ENCODE assay signal across 16 cellular contexts in genomic region chr13:26897706-26898550, GRCh38.
"Had no signal": no experiment of that assay in that cellular context is flagged by ENCODE, and none has a peak within 500 bp of the region (broad histone marks: within the 10 kb centered on the region; RNA-seq: fewer than 3 reads in every experiment).

No MANE protein-coding gene starts in this region.

- ATAC-seq: activated CD4-positive, alpha-beta T cell treated with anti-CD3 and anti-CD28 coated beads for 36 hours; activated CD8-positive, alpha-beta memory T cell treated with anti-CD3 and anti-CD28 coated beads, Interleukin-2, amount 10 ng/mL, durations not matched to agents 7 days and 5 days; body of pancreas; left lung; psoas muscle; right lobe of liver had no signal

- H3K36me3 ChIP-seq: left lung, ovary, right lobe of liver, stomach had no signal

- H3K9me3 Mint-ChIP-seq: activated CD4-positive, alpha-beta memory T cell treated with anti-CD3 and anti-CD28 coated beads for 36 hours; activated naive CD8-positive, alpha-beta T cell treated with anti-CD3 and anti-CD28 coated beads, Interleukin-2, amount 10 ng/mL, durations not matched to agents 7 days and 5 days; type B pancreatic cell had no signal

- H3K4me3 Mint-ChIP-seq: activated CD4-positive, alpha-beta memory T cell treated with anti-CD3 and anti-CD28 coated beads for 36 hours; activated CD4-positive, alpha-beta T cell treated with anti-CD3 and anti-CD28 coated beads for 36 hours; activated CD8-positive, alpha-beta memory T cell treated with anti-CD3 and anti-CD28 coated beads, Interleukin-2, amount 10 ng/mL, durations not matched to agents 7 days and 5 days; activated naive CD8-positive, alpha-beta T cell treated with anti-CD3 and anti-CD28 coated beads, Interleukin-2, amount 10 ng/mL, durations not matched to agents 7 days and 5 days; type B pancreatic cell had no signal

- DNase-seq: activated CD4-positive, alpha-beta memory T cell treated with anti-CD3 and anti-CD28 coated beads for 36 hours; activated CD4-positive, alpha-beta T cell treated with anti-CD3 and anti-CD28 coated beads for 36 hours; activated CD8-positive, alpha-beta memory T cell treated with anti-CD3 and anti-CD28 coated beads, Interleukin-2, amount 10 ng/mL, durations not matched to agents 7 days and 5 days; activated naive CD4-positive, alpha-beta T cell treated with Interleukin-2 at 50 U/mL for 16 hours; activated naive CD8-positive, alpha-beta T cell treated with anti-CD3 and anti-CD28 coated beads, Interleukin-2, amount 10 ng/mL, durations not matched to agents 7 days and 5 days; body of pancreas; caudate nucleus; left lung; ovary; psoas muscle; right lobe of liver; small intestine; stimulated activated CD4-positive, alpha-beta T cell treated with anti-CD3 and anti-CD28 coated beads, Interleukin-15, amount 100 ng/mL, for 24 hours; stimulated activated CD4-positive, alpha-beta T cell treated with anti-CD3 and anti-CD28 coated beads, Interleukin-2, amount 100 ng/mL, for 48 hours; stomach had no signal

- H3K27me3 ChIP-seq: body of pancreas, ovary, right lobe of liver had no signal

- H3K4me1 ChIP-seq: body of pancreas, left lung, psoas muscle, right lobe of liver, stomach had no signal

- H3K27ac ChIP-seq: body of pancreas, left lung, ovary, psoas muscle, right lobe of liver, stomach had no signal

- H3K27ac Mint-ChIP-seq: activated CD4-positive, alpha-beta memory T cell treated with anti-CD3 and anti-CD28 coated beads for 36 hours; activated CD4-positive, alpha-beta T cell treated with anti-CD3 and anti-CD28 coated beads for 36 hours; activated CD8-positive, alpha-beta memory T cell treated with anti-CD3 and anti-CD28 coated beads, Interleukin-2, amount 10 ng/mL, durations not matched to agents 7 days and 5 days; activated naive CD8-positive, alpha-beta T cell treated with anti-CD3 and anti-CD28 coated beads, Interleukin-2, amount 10 ng/mL, durations not matched to agents 7 days and 5 days; type B pancreatic cell had no signal

- H3K36me3 Mint-ChIP-seq: activated CD4-positive, alpha-beta memory T cell treated with anti-CD3 and anti-CD28 coated beads for 36 hours; activated CD8-positive, alpha-beta memory T cell treated with anti-CD3 and anti-CD28 coated beads, Interleukin-2, amount 10 ng/mL, durations not matched to agents 7 days and 5 days; activated naive CD8-positive, alpha-beta T cell treated with anti-CD3 and anti-CD28 coated beads, Interleukin-2, amount 10 ng/mL, durations not matched to agents 7 days and 5 days; type B pancreatic cell had no signal

- H3K4me3 ChIP-seq: body of pancreas, left lung, ovary, psoas muscle, right lobe of liver, stomach had no signal

- H3K9me3 ChIP-seq: body of pancreas, left lung, ovary, psoas muscle, right lobe of liver, stomach had no signal

- H3K4me1 Mint-ChIP-seq: activated CD4-positive, alpha-beta T cell treated with anti-CD3 and anti-CD28 coated beads for 36 hours had no signal
